In genomic region chr1:214438530-214438929, GRCh38 we compare ENCODE assay signal across 12 cellular contexts.
A peak's percentile ranks its signal among the peaks of the same experiment; 100 is the strongest.
DNase-seq lines count a peak whose midpoint lies in the region; ATAC-seq and TF ChIP-seq lines count a peak whose summit lies in the region.
"Had no signal": no experiment of that assay in that cellular context is flagged by ENCODE, and none has a peak within 500 bp of the region (broad histone marks: within the 10 kb centered on the region; RNA-seq: fewer than 3 reads in every experiment).

No MANE protein-coding gene starts in this region.

- H3K9me3 Mint-ChIP-seq in WTC11 = peaks cover 5% of the 10 kb centered on the region; the same call in 1 of the 2 replicates
- H3K9me3 Mint-ChIP-seq in neural crest cell = no peaks in the 10 kb centered on the region

- no peaks in the 10 kb centered on the region for H3K27me3 Mint-ChIP-seq in WTC11 (ENCODE audit: low read depth)
- no peaks in the 10 kb centered on the region for H3K27me3 Mint-ChIP-seq in neural crest cell (ENCODE audit: low read depth)

- CTCF ChIA-PET in WTC11 (lab: Charles Lee) = interaction anchor here (0.8 to 1.7 kb wide), 4 partner anchors 14 to 106 kb away, joined by 3 to 5 read pairs (median 4); no protein-coding TSS in a partner anchor

- TF ChIP-seq CTCF in WTC11 (IDR thresholded peaks at IDR 0.05) (no peak), neural crest cell (conservative IDR thresholded peaks at IDR 0.05) (no peak)

- peak; percentile 64 for ATAC-seq in GM18907 (IDR thresholded peaks at IDR 0.05; ENCODE audit: unreplicated experiment)
- peak; percentile 28 for ATAC-seq in HG02759 (IDR thresholded peaks at IDR 0.05; ENCODE audit: unreplicated experiment)
- no peak for ATAC-seq in WTC11
- ATAC-seq in GM21381 (IDR thresholded peaks at IDR 0.05; ENCODE audit: unreplicated experiment) = no peak

- peak overlapping the region; percentile 98 for H3K27ac Mint-ChIP-seq in WTC11
- peak overlapping the region; percentile 57 for H3K27ac Mint-ChIP-seq in neural crest cell (ENCODE audit: unreplicated experiment)

- H3K4me3 Mint-ChIP-seq in WTC11 (no peak overlapping the region), neural crest cell (no peak overlapping the region)

- peaks cover 5% of the 10 kb centered on the region for H3K36me3 Mint-ChIP-seq in WTC11
- H3K36me3 Mint-ChIP-seq in neural crest cell (ENCODE audit: low read depth) = no peaks in the 10 kb centered on the region

- peaks cover 59% of the 10 kb centered on the region for H3K4me1 Mint-ChIP-seq in WTC11
- peaks cover 44% of the 10 kb centered on the region for H3K4me1 Mint-ChIP-seq in neural crest cell

- DNase-seq in WTC11 (ENCODE audit: low spot score) (no peak), neural crest cell (ENCODE audit: low read depth, low spot score) (no peak), NCI-H748 (lab: John Stamatoyannopoulos, UW; ENCODE audit: unreplicated experiment) (no peak), NCI-H1436 (lab: John Stamatoyannopoulos, UW) (no peak)
- no peak for DNase-seq in NK-92 treated with Interleukin-12 subunit alpha and Interleukin-12 subunit beta, amount 100 ng/mL, for 24 hours (lab: John Stamatoyannopoulos, UW)
- DNase-seq: central memory CD4-positive, alpha-beta T cell; GF-D8; lower lobe of right lung; NCI-H187 treated with DMSO at 0.1 percent for 48 hours had no signal

- POLR2A ChIA-PET in WTC11 (lab: Charles Lee) = interaction anchor here (1.1 to 2.4 kb wide), 2 partner anchors 114 to 229 kb away, joined by 3 to 6 read pairs; partner anchors contain the start of gene PTPN14

TF ChIP-seq in WTC11, 78 proteins besides CTCF, POLR2A, EP300 and RAD21:
- no peak for TF ChIP-seq E2F1 (CRISPR knock-in tag; IDR thresholded peaks at IDR 0.05)
- TF ChIP-seq ZNF423 (CRISPR knock-in tag; IDR thresholded peaks at IDR 0.05) = no peak
- TF ChIP-seq PREB (CRISPR knock-in tag; IDR thresholded peaks at IDR 0.05; ENCODE audit: borderline replicate concordance) = no peak
- TF ChIP-seq TP53 (CRISPR knock-in tag; IDR thresholded peaks at IDR 0.05) = no peak
- TF ChIP-seq CREM (CRISPR knock-in tag; IDR thresholded peaks at IDR 0.05) = no peak
- no peak for TF ChIP-seq CBFB (CRISPR knock-in tag; IDR thresholded peaks at IDR 0.05; ENCODE audit: low read depth)
- TF ChIP-seq PRDM15 (CRISPR knock-in tag; IDR thresholded peaks at IDR 0.05) = no peak
- TF ChIP-seq ZNF671 (CRISPR knock-in tag; IDR thresholded peaks at IDR 0.05) = no peak
- TF ChIP-seq OVOL2 (CRISPR knock-in tag; IDR thresholded peaks at IDR 0.05; ENCODE audit: borderline replicate concordance) = no peak
- no peak for TF ChIP-seq NFATC4 (CRISPR knock-in tag; IDR thresholded peaks at IDR 0.05)
- TF ChIP-seq IRF2 (CRISPR knock-in tag; IDR thresholded peaks at IDR 0.05; ENCODE audit: borderline replicate concordance, low read depth) = no peak
- TF ChIP-seq E2F5 (CRISPR knock-in tag; IDR thresholded peaks at IDR 0.05) = no peak
- no peak for TF ChIP-seq JAZF1 (CRISPR knock-in tag; IDR thresholded peaks at IDR 0.05)
TF ChIP-seq in WTC11: peak in this region for 0.

Comparison
In these comparisons a context has a peak if more than half of its experiments do, and no peak if none do; other contexts are left out.
1. ATAC-seq: peak in GM18907 (single experiment) and HG02759 (single experiment); none in WTC11 (single experiment) and GM21381 (single experiment).